Comparison of ENCODE assay signal across 8 cellular contexts in genomic region chrX:153722704-153723350, GRCh38. TPM values are rescaled to one million over a fixed set of nuclear protein-coding genes. Genes with fewer than 3 reads are reported as not detected.
DNase-seq lines count a peak whose midpoint lies in the region; ATAC-seq and TF ChIP-seq lines count a peak whose summit lies in the region.

No MANE protein-coding gene starts in this region.

- DNase-seq in heart left ventricle: no peak
- DNase-seq in cardiac septum (ENCODE audit: low spot score): no peak
- no peak for DNase-seq in kidney epithelial cell (ENCODE audit: low read depth)
- DNase-seq in upper lobe of left lung: peak in 1 of 2 donors; percentile 40

- H3K27me3 ChIP-seq in heart left ventricle: peaks cover 0 to 6% (median 0%) of the 10 kb centered on the region in 9 donors
- no peaks in the 10 kb centered on the region for H3K27me3 ChIP-seq in kidney epithelial cell (ENCODE audit: control insufficient read depth, insufficient read depth, low read length)
- H3K27me3 ChIP-seq in upper lobe of left lung: peaks cover 0 to 7% (median 0%) of the 10 kb centered on the region in 4 donors

- TF ChIP-seq POLR2A in heart left ventricle (IDR thresholded peaks at IDR 0.05): no peak
- TF ChIP-seq POLR2A in upper lobe of left lung (IDR thresholded peaks at IDR 0.05): peak in 1 of 4 donors; percentile 48

- intact Hi-C loops in heart left ventricle (cut with DNase I) (loop anchor here in 1 of 10 donors (10.0 kb wide), 1 partner anchor 202 kb away; the partner anchor contains the start of gene ARHGAP4), cardiac septum (cut with DNase I) (loop anchor here (5.0 kb wide), 1 partner anchor 116 kb away; no protein-coding TSS in a partner anchor)

- H3K4me1 ChIP-seq in heart left ventricle: peaks cover 3 to 45% (median 38%) of the 10 kb centered on the region in 12 donors
- H3K4me1 ChIP-seq in upper lobe of left lung: peaks cover 37 to 44% (median 39%) of the 10 kb centered on the region in 4 donors

- WGBS in heart left ventricle, 4 donors: 44 to 73% (median 58%) methylated on average over 12 of the region's 12 CpGs
- 56 to 60% methylated on average over 2 to 12 of the region's 12 CpGs for WGBS in upper lobe of left lung, 2 donors

- H3K4me3 Mint-ChIP-seq in activated naive CD8-positive, alpha-beta T cell: peak overlapping the region; percentile 89

- H3K27me3 Mint-ChIP-seq in activated naive CD8-positive, alpha-beta T cell: no peaks in the 10 kb centered on the region

- H3K9me3 Mint-ChIP-seq in activated naive CD8-positive, alpha-beta T cell (ENCODE audit: low read depth): no peaks in the 10 kb centered on the region

- H3K9me3 ChIP-seq in heart left ventricle (peaks cover 0 to 3% (median 0%) of the 10 kb centered on the region in 12 donors), upper lobe of left lung (peaks cover 0 to 9% (median 0%) of the 10 kb centered on the region in 4 donors)

- peak overlapping the region; percentile 83 for H3K27ac Mint-ChIP-seq in activated naive CD8-positive, alpha-beta T cell

- TF ChIP-seq EP300 in upper lobe of left lung (IDR thresholded peaks at IDR 0.05): peak in 1 of 4 donors; percentile 33

- H3K27ac ChIP-seq in heart left ventricle (peak overlapping the region in 11 of 12 donors; percentile 85 to 94 (median 91)), upper lobe of left lung (peak overlapping the region; percentile 86 to 91 (median 89))

- H3K36me3 ChIP-seq in heart left ventricle (peaks cover 0 to 42% (median 29%) of the 10 kb centered on the region in 9 donors), kidney epithelial cell (ENCODE audit: control insufficient read depth, insufficient read depth, low read length) (peaks cover 1% of the 10 kb centered on the region), upper lobe of left lung (peaks cover 0 to 34% (median 10%) of the 10 kb centered on the region in 4 donors)

- TF ChIP-seq CTCF in heart left ventricle (IDR thresholded peaks at IDR 0.05) (no peak), kidney epithelial cell (IDR thresholded peaks at IDR 0.05; ENCODE audit: insufficient read depth, low read length, poor library complexity, severe bottlenecking) (no peak), upper lobe of left lung (IDR thresholded peaks at IDR 0.05) (no peak)

- ATAC-seq in heart left ventricle (no peak), upper lobe of left lung (ENCODE audit: low FRiP score in 2 of 2) (no peak), esophagus mucosa (no peak), HG02981 (IDR thresholded peaks at IDR 0.05; ENCODE audit: unreplicated experiment) (no peak), GM18867 (IDR thresholded peaks at IDR 0.05; ENCODE audit: unreplicated experiment) (no peak)

- no peaks in the 10 kb centered on the region for H3K36me3 Mint-ChIP-seq in activated naive CD8-positive, alpha-beta T cell

- peaks cover 24% of the 10 kb centered on the region for H3K4me1 Mint-ChIP-seq in activated naive CD8-positive, alpha-beta T cell (ENCODE audit: low read depth)

- H3K4me3 ChIP-seq in heart left ventricle (peak overlapping the region in 10 of 12 donors; percentile 49 to 95 (median 74)), kidney epithelial cell (ENCODE audit: low read depth, low read length) (peak overlapping the region; percentile 74), upper lobe of left lung (peak overlapping the region in 3 of 4 donors; percentile 65 to 82 (median 75))

RNA-seq across cellular contexts. Expression of gene BCAP31, which starts 1.4 kb away (rescaled TPM):
- total RNA-seq in heart left ventricle (100 to 1,000 TPM in 5 of 9 donors, 10 to 100 TPM in 4; 59.9 to 162 (median 102) TPM), cardiac septum (98.0 TPM), kidney epithelial cell (148 and 179 TPM in 2 replicates), upper lobe of left lung (100 to 1,000 TPM; 110 to 236 (median 132) TPM), esophagus mucosa (191 TPM)
- polyA plus RNA-seq in heart left ventricle: 100 to 1,000 TPM in 1 of 2 donors, 10 to 100 TPM in 1; 87.7 to 158 TPM

RNA-seq across cellular contexts. Expression of gene ABCD1, which starts 1.8 kb away (rescaled TPM):
- total RNA-seq in heart left ventricle: 10 to 100 TPM; 13.5 to 25.6 (median 17.6) TPM
- polyA plus RNA-seq in heart left ventricle: 10 to 100 TPM; 12.9 to 13.5 TPM
- 15.1 TPM for total RNA-seq in cardiac septum
- total RNA-seq in kidney epithelial cell: 14.2 and 15.3 TPM in 2 replicates
- 10 to 100 TPM in 5 of 6 donors, 1 to 10 TPM in 1; 9.8 to 28.1 (median 17.9) TPM for total RNA-seq in upper lobe of left lung
- 2.5 TPM for total RNA-seq in esophagus mucosa

RNA-seq across cellular contexts. Expression of gene SLC6A8, which starts 35.1 kb away (rescaled TPM):
- total RNA-seq in heart left ventricle (100 to 1,000 TPM; 113 to 203 (median 179) TPM), cardiac septum (144 TPM), kidney epithelial cell (35.0 and 36.0 TPM in 2 replicates), upper lobe of left lung (1 to 10 TPM; 3.9 to 8.1 (median 6.1) TPM), esophagus mucosa (62.0 TPM)
- polyA plus RNA-seq in heart left ventricle: 100 to 1,000 TPM; 138 to 241 TPM

RNA-seq across cellular contexts. Expression of gene PLXNB3, which starts 41.2 kb away (rescaled TPM):
- 1 to 10 TPM; 1.6 to 8.6 (median 3.5) TPM for total RNA-seq in heart left ventricle
- polyA plus RNA-seq in heart left ventricle: 1 to 10 TPM in 1 of 2 donors, under 1 TPM in 1; 0.51 to 2.8 TPM
- total RNA-seq in cardiac septum: 7.6 TPM
- total RNA-seq in kidney epithelial cell: 3.6 and 9.1 TPM in 2 replicates
- total RNA-seq in upper lobe of left lung: 10 to 100 TPM in 1 of 6 donors, 1 to 10 TPM in 5; 1.3 to 21.0 (median 2.9) TPM
- 11.2 TPM for total RNA-seq in esophagus mucosa

RNA-seq across cellular contexts. Expression of gene PNCK, which starts 49.2 kb away (rescaled TPM):
- total RNA-seq in heart left ventricle (1 to 10 TPM; 3.1 to 7.3 (median 6.6) TPM), cardiac septum (7.6 TPM), kidney epithelial cell (0.34 and 1.6 TPM in 2 replicates), upper lobe of left lung (1 to 10 TPM in 1 of 6 donors, under 1 TPM in 1, not detected in 4; 0.47 to 5.2 TPM), esophagus mucosa (1.00 TPM)
- polyA plus RNA-seq in heart left ventricle: 1 to 10 TPM; 1.4 to 3.2 TPM
